ENCODE assay signal across 8 cellular contexts in genomic region chr4:158671915-158672806, GRCh38. TPM values are rescaled to one million over a fixed set of nuclear protein-coding genes. Genes with fewer than 3 reads are reported as not detected.
DNase-seq lines count a peak whose midpoint lies in the region; ATAC-seq and TF ChIP-seq lines count a peak whose summit lies in the region.

TSS of gene ETFDH (plus strand) at chr4:158672296. CDS start at chr4:158672457, 161 bp downstream.

- H3K4me3 ChIP-seq in suprapubic skin = peak within 1 kb of the TSS; percentile 91

- peak; percentile 89 for ATAC-seq in HG02610 (IDR thresholded peaks at IDR 0.05; ENCODE audit: unreplicated experiment)
- peak; percentile 88 to 91 for ATAC-seq in activated naive CD4-positive, alpha-beta T cell treated with anti-CD3 and anti-CD28 coated beads, Interleukin-2, amount 50 U/mL, for 72 hours

- H3K27ac Mint-ChIP-seq in activated naive CD4-positive, alpha-beta T cell treated with anti-CD3 and anti-CD28 coated beads, Interleukin-2, amount 50 U/mL, for 72 hours = peak within 1 kb of the TSS; percentile 97 to 98

- peaks cover 6 to 15% of the 10 kb centered on the region in 2 donors for H3K36me3 Mint-ChIP-seq in activated naive CD4-positive, alpha-beta T cell treated with anti-CD3 and anti-CD28 coated beads, Interleukin-2, amount 50 U/mL, for 72 hours

- no peak for TF ChIP-seq EP300 in suprapubic skin (IDR thresholded peaks at IDR 0.05)

- peak within 1 kb of the TSS; percentile 92 for H3K27ac ChIP-seq in suprapubic skin

- no peaks in the 10 kb centered on the region for H3K9me3 ChIP-seq in suprapubic skin

- TF ChIP-seq POLR2A in GM10847 (IDR thresholded peaks at IDR 0.05; ENCODE audit: extremely low read depth, insufficient read length) (peak; percentile 44), suprapubic skin (IDR thresholded peaks at IDR 0.05) (peak; percentile 39 to 78)

- WGBS in suprapubic skin = 0% methylated on average over 16 of the region's 60 CpGs

- TF ChIP-seq CTCF in suprapubic skin (IDR thresholded peaks at IDR 0.05) = peak; percentile 22 to 64

- no peaks in the 10 kb centered on the region for H3K27me3 ChIP-seq in suprapubic skin

- peaks cover 19% of the 10 kb centered on the region for H3K4me1 ChIP-seq in suprapubic skin

- no peaks in the 10 kb centered on the region for H3K9me3 Mint-ChIP-seq in activated naive CD4-positive, alpha-beta T cell treated with anti-CD3 and anti-CD28 coated beads, Interleukin-2, amount 50 U/mL, for 72 hours

- H3K36me3 ChIP-seq in suprapubic skin = no peaks in the 10 kb centered on the region

- DNase-seq in NCI-H1092 (lab: John Stamatoyannopoulos, UW) (peak; percentile 99), SKM-1 (lab: John Stamatoyannopoulos, UW; ENCODE audit: unreplicated experiment) (peak; percentile 95), globus pallidus (ENCODE audit: low spot score) (peak; percentile 99), nucleus accumbens (lab: John Stamatoyannopoulos, UW) (peak; percentile 94 to 100 (median 99)), suprapubic skin (ENCODE audit: low spot score in 2 of 2) (peak; percentile 99)
- DNase-seq in activated naive CD4-positive, alpha-beta T cell treated with anti-CD3 and anti-CD28 coated beads, Interleukin-2, amount 50 U/mL, for 72 hours (ENCODE audit: low spot score in 2 of 2) = peak; percentile 95 to 96

RNA-seq across cellular contexts. Expression of gene ETFDH, which starts in this region (rescaled TPM):
- total RNA-seq in activated naive CD4-positive, alpha-beta T cell treated with anti-CD3 and anti-CD28 coated beads, Interleukin-2, amount 50 U/mL, for 72 hours = 10 to 100 TPM; 34.8 to 54.2 TPM
- total RNA-seq in suprapubic skin = 100 to 1,000 TPM in 1 of 4 donors, 10 to 100 TPM in 3; 44.9 to 204 (median 50.3) TPM

Comparison
In these comparisons a context has a peak if more than half of its experiments do, and no peak if none do; other contexts are left out.
1. Peak in every context shown above with its lines: DNase-seq, ATAC-seq, H3K4me3 ChIP-seq and H3K27ac ChIP-seq.